In genomic region chr6:34385793-34386195, GRCh38 we compare ENCODE assay signal across 1 cellular context.
TF ChIP-seq lines count a peak whose summit lies in the region.

No MANE protein-coding gene starts in this region.

TF ChIP-seq in HepG2, 621 proteins besides CTCF, POLR2A, EP300 and RAD21 (continued from another document):
- TF ChIP-seq, protein P1, sequence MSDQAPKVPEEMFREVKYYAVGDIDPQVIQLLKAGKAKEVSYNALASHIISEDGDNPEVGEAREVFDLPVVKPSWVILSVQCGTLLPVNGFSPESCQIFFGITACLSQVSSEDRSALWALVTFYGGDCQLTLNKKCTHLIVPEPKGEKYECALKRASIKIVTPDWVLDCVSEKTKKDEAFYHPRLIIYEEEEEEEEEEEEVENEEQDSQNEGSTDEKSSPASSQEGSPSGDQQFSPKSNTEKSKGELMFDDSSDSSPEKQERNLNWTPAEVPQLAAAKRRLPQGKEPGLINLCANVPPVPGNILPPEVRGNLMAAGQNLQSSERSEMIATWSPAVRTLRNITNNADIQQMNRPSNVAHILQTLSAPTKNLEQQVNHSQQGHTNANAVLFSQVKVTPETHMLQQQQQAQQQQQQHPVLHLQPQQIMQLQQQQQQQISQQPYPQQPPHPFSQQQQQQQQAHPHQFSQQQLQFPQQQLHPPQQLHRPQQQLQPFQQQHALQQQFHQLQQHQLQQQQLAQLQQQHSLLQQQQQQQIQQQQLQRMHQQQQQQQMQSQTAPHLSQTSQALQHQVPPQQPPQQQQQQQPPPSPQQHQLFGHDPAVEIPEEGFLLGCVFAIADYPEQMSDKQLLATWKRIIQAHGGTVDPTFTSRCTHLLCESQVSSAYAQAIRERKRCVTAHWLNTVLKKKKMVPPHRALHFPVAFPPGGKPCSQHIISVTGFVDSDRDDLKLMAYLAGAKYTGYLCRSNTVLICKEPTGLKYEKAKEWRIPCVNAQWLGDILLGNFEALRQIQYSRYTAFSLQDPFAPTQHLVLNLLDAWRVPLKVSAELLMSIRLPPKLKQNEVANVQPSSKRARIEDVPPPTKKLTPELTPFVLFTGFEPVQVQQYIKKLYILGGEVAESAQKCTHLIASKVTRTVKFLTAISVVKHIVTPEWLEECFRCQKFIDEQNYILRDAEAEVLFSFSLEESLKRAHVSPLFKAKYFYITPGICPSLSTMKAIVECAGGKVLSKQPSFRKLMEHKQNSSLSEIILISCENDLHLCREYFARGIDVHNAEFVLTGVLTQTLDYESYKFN (CRISPR knock-in tag; conservative IDR thresholded peaks at IDR 0.05) = no peak
- TF ChIP-seq NCOR1 (IDR thresholded peaks at IDR 0.05; ENCODE audit: borderline replicate concordance, low read length) (peak; percentile 80), ZMYM3 (CRISPR knock-in tag; IDR thresholded peaks at IDR 0.05) (peak; percentile 46; the same call in 1 of the 2 replicates), HOMEZ (CRISPR knock-in tag; IDR thresholded peaks at IDR 0.05; ENCODE audit: low read depth) (peak; percentile 16; the same call in 1 of the 2 replicates), ZNF331 (CRISPR knock-in tag; IDR thresholded peaks at IDR 0.05) (peak; percentile 100), SALL1 (CRISPR knock-in tag; IDR thresholded peaks at IDR 0.05) (peak; percentile 70), PHF21A (CRISPR knock-in tag; IDR thresholded peaks at IDR 0.05) (peak; percentile 60; the same call in 1 of the 2 replicates), NCOA1 (CRISPR knock-in tag; IDR thresholded peaks at IDR 0.05) (no peak), ZNF20 (CRISPR knock-in tag; IDR thresholded peaks at IDR 0.05) (no peak), SP5 (CRISPR knock-in tag; IDR thresholded peaks at IDR 0.05; ENCODE audit: borderline replicate concordance, low read depth) (0 out of 2 replicates have a peak, but pooled peaks have one; percentile 22), ARHGAP35 (CRISPR knock-in tag; IDR thresholded peaks at IDR 0.05; ENCODE audit: borderline replicate concordance) (no peak), SOX13 (IDR thresholded peaks at IDR 0.05) (no peak), SOX13 (CRISPR knock-in tag; conservative IDR thresholded peaks at IDR 0.05 in 1 of 2, IDR thresholded peaks at IDR 0.05 in 1 of 2) (peak in 1 of 2 experiments; percentile 89; a peak in 2 of 4 replicates), FOXA3 (CRISPR knock-in tag; IDR thresholded peaks at IDR 0.05) (0 out of 2 replicates have a peak, but pooled peaks have one; percentile 14), NPAS2 (CRISPR knock-in tag; IDR thresholded peaks at IDR 0.05; ENCODE audit: borderline replicate concordance) (no peak), CEBPG (CRISPR knock-in tag; IDR thresholded peaks at IDR 0.05) (peak; percentile 87), ZNF350 (CRISPR knock-in tag; IDR thresholded peaks at IDR 0.05; ENCODE audit: borderline replicate concordance, low read depth) (peak; percentile 32; the same call in 1 of the 2 replicates), EHMT2 (IDR thresholded peaks at IDR 0.05; ENCODE audit: borderline replicate concordance, low read depth, low read length) (no peak), KDM5B (CRISPR knock-in tag; IDR thresholded peaks at IDR 0.05; ENCODE audit: borderline replicate concordance) (no peak), RNF219 (CRISPR knock-in tag; IDR thresholded peaks at IDR 0.05) (no peak), ZNF737 (CRISPR knock-in tag; IDR thresholded peaks at IDR 0.05; ENCODE audit: borderline replicate concordance) (0 out of 2 replicates have a peak, but pooled peaks have one; percentile 69), CENPX (CRISPR knock-in tag; IDR thresholded peaks at IDR 0.05) (no peak), ZNF552 (CRISPR knock-in tag; IDR thresholded peaks at IDR 0.05; ENCODE audit: borderline replicate concordance) (no peak), ZBTB38 (CRISPR knock-in tag; IDR thresholded peaks at IDR 0.05) (peak; percentile 41; the same call in 1 of the 2 replicates)
- TF ChIP-seq, protein P2, sequence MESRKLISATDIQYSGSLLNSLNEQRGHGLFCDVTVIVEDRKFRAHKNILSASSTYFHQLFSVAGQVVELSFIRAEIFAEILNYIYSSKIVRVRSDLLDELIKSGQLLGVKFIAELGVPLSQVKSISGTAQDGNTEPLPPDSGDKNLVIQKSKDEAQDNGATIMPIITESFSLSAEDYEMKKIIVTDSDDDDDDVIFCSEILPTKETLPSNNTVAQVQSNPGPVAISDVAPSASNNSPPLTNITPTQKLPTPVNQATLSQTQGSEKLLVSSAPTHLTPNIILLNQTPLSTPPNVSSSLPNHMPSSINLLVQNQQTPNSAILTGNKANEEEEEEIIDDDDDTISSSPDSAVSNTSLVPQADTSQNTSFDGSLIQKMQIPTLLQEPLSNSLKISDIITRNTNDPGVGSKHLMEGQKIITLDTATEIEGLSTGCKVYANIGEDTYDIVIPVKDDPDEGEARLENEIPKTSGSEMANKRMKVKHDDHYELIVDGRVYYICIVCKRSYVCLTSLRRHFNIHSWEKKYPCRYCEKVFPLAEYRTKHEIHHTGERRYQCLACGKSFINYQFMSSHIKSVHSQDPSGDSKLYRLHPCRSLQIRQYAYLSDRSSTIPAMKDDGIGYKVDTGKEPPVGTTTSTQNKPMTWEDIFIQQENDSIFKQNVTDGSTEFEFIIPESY (CRISPR knock-in tag; IDR thresholded peaks at IDR 0.05) = peak; percentile 69; the same call in 1 of the 2 replicates
- TF ChIP-seq, protein P3, sequence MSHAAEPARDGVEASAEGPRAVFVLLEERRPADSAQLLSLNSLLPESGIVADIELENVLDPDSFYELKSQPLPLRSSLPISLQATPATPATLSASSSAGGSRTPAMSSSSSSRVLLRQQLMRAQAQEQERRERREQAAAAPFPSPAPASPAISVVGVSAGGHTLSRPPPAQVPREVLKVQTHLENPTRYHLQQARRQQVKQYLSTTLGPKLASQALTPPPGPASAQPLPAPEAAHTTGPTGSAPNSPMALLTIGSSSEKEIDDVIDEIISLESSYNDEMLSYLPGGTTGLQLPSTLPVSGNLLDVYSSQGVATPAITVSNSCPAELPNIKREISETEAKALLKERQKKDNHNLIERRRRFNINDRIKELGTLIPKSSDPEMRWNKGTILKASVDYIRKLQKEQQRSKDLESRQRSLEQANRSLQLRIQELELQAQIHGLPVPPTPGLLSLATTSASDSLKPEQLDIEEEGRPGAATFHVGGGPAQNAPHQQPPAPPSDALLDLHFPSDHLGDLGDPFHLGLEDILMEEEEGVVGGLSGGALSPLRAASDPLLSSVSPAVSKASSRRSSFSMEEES (CRISPR knock-in tag; IDR thresholded peaks at IDR 0.05) = 0 out of 2 replicates have a peak, but pooled peaks have one; percentile 18
- TF ChIP-seq, protein P4, sequence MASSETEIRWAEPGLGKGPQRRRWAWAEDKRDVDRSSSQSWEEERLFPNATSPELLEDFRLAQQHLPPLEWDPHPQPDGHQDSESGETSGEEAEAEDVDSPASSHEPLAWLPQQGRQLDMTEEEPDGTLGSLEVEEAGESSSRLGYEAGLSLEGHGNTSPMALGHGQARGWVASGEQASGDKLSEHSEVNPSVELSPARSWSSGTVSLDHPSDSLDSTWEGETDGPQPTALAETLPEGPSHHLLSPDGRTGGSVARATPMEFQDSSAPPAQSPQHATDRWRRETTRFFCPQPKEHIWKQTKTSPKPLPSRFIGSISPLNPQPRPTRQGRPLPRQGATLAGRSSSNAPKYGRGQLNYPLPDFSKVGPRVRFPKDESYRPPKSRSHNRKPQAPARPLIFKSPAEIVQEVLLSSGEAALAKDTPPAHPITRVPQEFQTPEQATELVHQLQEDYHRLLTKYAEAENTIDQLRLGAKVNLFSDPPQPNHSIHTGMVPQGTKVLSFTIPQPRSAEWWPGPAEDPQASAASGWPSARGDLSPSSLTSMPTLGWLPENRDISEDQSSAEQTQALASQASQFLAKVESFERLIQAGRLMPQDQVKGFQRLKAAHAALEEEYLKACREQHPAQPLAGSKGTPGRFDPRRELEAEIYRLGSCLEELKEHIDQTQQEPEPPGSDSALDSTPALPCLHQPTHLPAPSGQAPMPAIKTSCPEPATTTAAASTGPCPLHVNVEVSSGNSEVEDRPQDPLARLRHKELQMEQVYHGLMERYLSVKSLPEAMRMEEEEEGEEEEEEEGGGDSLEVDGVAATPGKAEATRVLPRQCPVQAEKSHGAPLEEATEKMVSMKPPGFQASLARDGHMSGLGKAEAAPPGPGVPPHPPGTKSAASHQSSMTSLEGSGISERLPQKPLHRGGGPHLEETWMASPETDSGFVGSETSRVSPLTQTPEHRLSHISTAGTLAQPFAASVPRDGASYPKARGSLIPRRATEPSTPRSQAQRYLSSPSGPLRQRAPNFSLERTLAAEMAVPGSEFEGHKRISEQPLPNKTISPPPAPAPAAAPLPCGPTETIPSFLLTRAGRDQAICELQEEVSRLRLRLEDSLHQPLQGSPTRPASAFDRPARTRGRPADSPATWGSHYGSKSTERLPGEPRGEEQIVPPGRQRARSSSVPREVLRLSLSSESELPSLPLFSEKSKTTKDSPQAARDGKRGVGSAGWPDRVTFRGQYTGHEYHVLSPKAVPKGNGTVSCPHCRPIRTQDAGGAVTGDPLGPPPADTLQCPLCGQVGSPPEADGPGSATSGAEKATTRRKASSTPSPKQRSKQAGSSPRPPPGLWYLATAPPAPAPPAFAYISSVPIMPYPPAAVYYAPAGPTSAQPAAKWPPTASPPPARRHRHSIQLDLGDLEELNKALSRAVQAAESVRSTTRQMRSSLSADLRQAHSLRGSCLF (CRISPR knock-in tag; IDR thresholded peaks at IDR 0.05; ENCODE audit: borderline replicate concordance) = no peak
- TF ChIP-seq, protein P5, sequence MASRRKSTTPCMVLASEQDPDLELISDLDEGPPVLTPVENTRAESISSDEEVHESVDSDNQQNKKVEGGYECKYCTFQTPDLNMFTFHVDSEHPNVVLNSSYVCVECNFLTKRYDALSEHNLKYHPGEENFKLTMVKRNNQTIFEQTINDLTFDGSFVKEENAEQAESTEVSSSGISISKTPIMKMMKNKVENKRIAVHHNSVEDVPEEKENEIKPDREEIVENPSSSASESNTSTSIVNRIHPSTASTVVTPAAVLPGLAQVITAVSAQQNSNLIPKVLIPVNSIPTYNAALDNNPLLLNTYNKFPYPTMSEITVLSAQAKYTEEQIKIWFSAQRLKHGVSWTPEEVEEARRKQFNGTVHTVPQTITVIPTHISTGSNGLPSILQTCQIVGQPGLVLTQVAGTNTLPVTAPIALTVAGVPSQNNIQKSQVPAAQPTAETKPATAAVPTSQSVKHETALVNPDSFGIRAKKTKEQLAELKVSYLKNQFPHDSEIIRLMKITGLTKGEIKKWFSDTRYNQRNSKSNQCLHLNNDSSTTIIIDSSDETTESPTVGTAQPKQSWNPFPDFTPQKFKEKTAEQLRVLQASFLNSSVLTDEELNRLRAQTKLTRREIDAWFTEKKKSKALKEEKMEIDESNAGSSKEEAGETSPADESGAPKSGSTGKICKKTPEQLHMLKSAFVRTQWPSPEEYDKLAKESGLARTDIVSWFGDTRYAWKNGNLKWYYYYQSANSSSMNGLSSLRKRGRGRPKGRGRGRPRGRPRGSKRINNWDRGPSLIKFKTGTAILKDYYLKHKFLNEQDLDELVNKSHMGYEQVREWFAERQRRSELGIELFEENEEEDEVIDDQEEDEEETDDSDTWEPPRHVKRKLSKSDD (CRISPR knock-in tag; IDR thresholded peaks at IDR 0.05; ENCODE audit: low read depth) = 0 out of 2 replicates have a peak, but pooled peaks have one; percentile 59
TF ChIP-seq in HepG2: peak in this region for 51.
